ENCODE assay signal across 21 cellular contexts in the genomic region with DNA sequence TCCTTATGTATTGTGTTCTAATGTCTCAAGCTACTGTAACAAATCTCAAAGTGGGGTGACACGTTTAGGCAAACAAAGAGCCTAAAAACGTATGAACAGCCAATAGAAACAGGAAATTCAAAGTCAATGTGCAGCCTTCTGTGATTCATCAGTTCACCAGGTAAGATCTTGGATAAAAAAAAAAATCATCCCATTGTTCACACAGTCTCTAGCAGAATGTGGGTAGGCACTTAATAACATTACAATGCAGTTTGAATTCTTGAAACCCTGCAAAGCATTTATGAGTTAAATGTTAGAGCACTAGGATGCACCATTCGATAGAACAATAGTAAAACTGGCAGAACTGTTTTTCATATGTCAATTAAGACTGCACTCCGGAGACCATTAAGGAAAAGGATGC.
"Had no signal": no experiment of that assay in that cellular context is flagged by ENCODE, and none has a peak within 500 bp of the region (broad histone marks: within the 10 kb centered on the region; RNA-seq: fewer than 3 reads in every experiment).

No MANE protein-coding gene starts in this region.

- H3K36me3 Mint-ChIP-seq: activated naive CD4-positive, alpha-beta T cell treated with anti-CD3 and anti-CD28 coated beads, Interleukin-2, amount 50 U/mL, for 72 hours; brain had no signal

- H3K27ac ChIP-seq: dorsolateral prefrontal cortex, pancreas, psoas muscle, thyroid gland had no signal

- DNase-seq: activated CD8-positive, alpha-beta memory T cell treated with anti-CD3 and anti-CD28 coated beads for 24 hours; activated CD8-positive, alpha-beta memory T cell treated with anti-CD3 and anti-CD28 coated beads, Interleukin-2, amount 50 U/mL, for 4 hours; activated T-cell treated with anti-CD3 and anti-CD28 coated beads, Interleukin-2, amount 50 U/mL, for 24 hours; aorta; central memory CD4-positive, alpha-beta T cell; dorsolateral prefrontal cortex; effector memory CD8-positive, alpha-beta T cell; foreskin fibroblast; nephron progenitor cell; pancreas; psoas muscle; right cardiac atrium; stimulated activated CD4-positive, alpha-beta T cell treated with anti-CD3 and anti-CD28 coated beads, Interleukin-4, amount 100 ng/mL, for 24 hours; substantia nigra; T-helper 9 cell; thyroid gland had no signal

- H3K4me3 Mint-ChIP-seq: activated T-cell treated with anti-CD3 and anti-CD28 coated beads, Interleukin-2, amount 50 U/mL, for 24 hours; activated T-helper 17 cell treated with anti-CD3 and anti-CD28 coated beads, Interleukin-2, amount 50 U/mL, for 72 hours; brain; effector memory CD8-positive, alpha-beta T cell; nephron progenitor cell; stimulated activated naive CD8-positive, alpha-beta T cell treated with anti-CD3 and anti-CD28 coated beads, Interleukin-15, Interleukin-2, amounts not matched to agents 100 ng/mL and 50 ng/mL, for 24 hours had no signal

- H3K9me3 ChIP-seq: pancreas, psoas muscle, thyroid gland had no signal

- FAIRE-seq: keratinocyte, pancreas had no signal

- H3K27ac Mint-ChIP-seq: activated naive CD4-positive, alpha-beta T cell treated with anti-CD3 and anti-CD28 coated beads, Interleukin-2, amount 50 U/mL, for 72 hours; activated T-cell treated with anti-CD3 and anti-CD28 coated beads, Interleukin-2, amount 50 U/mL, for 24 hours; activated T-helper 17 cell treated with anti-CD3 and anti-CD28 coated beads, Interleukin-2, amount 50 U/mL, for 72 hours; brain; effector memory CD8-positive, alpha-beta T cell; nephron progenitor cell; stimulated activated naive CD8-positive, alpha-beta T cell treated with anti-CD3 and anti-CD28 coated beads, Interleukin-15, Interleukin-2, amounts not matched to agents 100 ng/mL and 50 ng/mL, for 24 hours had no signal

- H3K4me1 Mint-ChIP-seq: activated T-helper 17 cell treated with anti-CD3 and anti-CD28 coated beads, Interleukin-2, amount 50 U/mL, for 72 hours had no signal

- H3K36me3 ChIP-seq: pancreas, thyroid gland had no signal

- H3K27me3 Mint-ChIP-seq: activated T-cell treated with anti-CD3 and anti-CD28 coated beads, Interleukin-2, amount 50 U/mL, for 24 hours; brain; effector memory CD8-positive, alpha-beta T cell; stimulated activated naive CD8-positive, alpha-beta T cell treated with anti-CD3 and anti-CD28 coated beads, Interleukin-15, Interleukin-2, amounts not matched to agents 100 ng/mL and 50 ng/mL, for 24 hours had no signal

- H3K27me3 ChIP-seq: dorsolateral prefrontal cortex, pancreas, thyroid gland had no signal

- H3K4me3 ChIP-seq: dorsolateral prefrontal cortex, pancreas, psoas muscle, thyroid gland had no signal

- H3K4me1 ChIP-seq: pancreas, psoas muscle, thyroid gland had no signal

- H3K9me3 Mint-ChIP-seq: activated T-cell treated with anti-CD3 and anti-CD28 coated beads, Interleukin-2, amount 50 U/mL, for 24 hours; activated T-helper 17 cell treated with anti-CD3 and anti-CD28 coated beads, Interleukin-2, amount 50 U/mL, for 72 hours; brain; effector memory CD8-positive, alpha-beta T cell; nephron progenitor cell; stimulated activated naive CD8-positive, alpha-beta T cell treated with anti-CD3 and anti-CD28 coated beads, Interleukin-15, Interleukin-2, amounts not matched to agents 100 ng/mL and 50 ng/mL, for 24 hours had no signal

- ATAC-seq: activated naive CD4-positive, alpha-beta T cell treated with anti-CD3 and anti-CD28 coated beads, Interleukin-2, amount 50 U/mL, for 72 hours; activated T-helper 17 cell treated with anti-CD3 and anti-CD28 coated beads, Interleukin-2, amount 50 U/mL, for 72 hours; effector memory CD8-positive, alpha-beta T cell; pancreas; psoas muscle; right cardiac atrium had no signal
